Comparison of ENCODE assay signal across 2 cellular contexts in genomic region chr3:105809204-105809893, GRCh38.
A peak's percentile ranks its signal among the peaks of the same experiment; 100 is the strongest.
TF ChIP-seq lines count a peak whose summit lies in the region.

No MANE protein-coding gene starts in this region.

TF ChIP-seq in HepG2, 621 proteins besides CTCF, POLR2A, EP300 and RAD21:
- TF ChIP-seq CREB1 (IDR thresholded peaks at IDR 0.05) (no peak), CREB1 (CRISPR knock-in tag; IDR thresholded peaks at IDR 0.05) (0 out of 2 replicates have a peak, but pooled peaks have one; percentile 3), PAF1 (CRISPR knock-in tag; IDR thresholded peaks at IDR 0.05) (no peak), PPARG (CRISPR knock-in tag; conservative IDR thresholded peaks at IDR 0.05) (peak; percentile 85), GATAD2A (CRISPR knock-in tag; IDR thresholded peaks at IDR 0.05) (peak; percentile 45), NR2F2 (IDR thresholded peaks at IDR 0.05; ENCODE audit: borderline replicate concordance, low read depth) (peak; percentile 41; the same call in 1 of the 2 replicates), ARID5B (CRISPR knock-in tag; IDR thresholded peaks at IDR 0.05) (peak; percentile 59; the same call in 1 of the 2 replicates), GFI1 (CRISPR knock-in tag; IDR thresholded peaks at IDR 0.05; ENCODE audit: borderline replicate concordance) (0 out of 2 replicates have a peak, but pooled peaks have one; percentile 60), SALL1 (CRISPR knock-in tag; IDR thresholded peaks at IDR 0.05) (peak; percentile 39; the same call in 1 of the 2 replicates), FOXA3 (CRISPR knock-in tag; IDR thresholded peaks at IDR 0.05) (peak; percentile 51; the same call in 1 of the 2 replicates), FOXP1 (IDR thresholded peaks at IDR 0.05) (no peak), FOXP1 (CRISPR knock-in tag; IDR thresholded peaks at IDR 0.05) (peak; percentile 48; the same call in 1 of the 2 replicates), SOX13 (IDR thresholded peaks at IDR 0.05) (no peak), SOX13 (CRISPR knock-in tag; conservative IDR thresholded peaks at IDR 0.05 in 1 of 2, IDR thresholded peaks at IDR 0.05 in 1 of 2) (peak in 1 of 2 experiments; percentile 73; a peak in 2 of 4 replicates), AKAP8 (CRISPR knock-in tag; IDR thresholded peaks at IDR 0.05) (no peak), NR2F6 (IDR thresholded peaks at IDR 0.05) (peak; percentile 63), NR2F6 (CRISPR knock-in tag; IDR thresholded peaks at IDR 0.05) (peak; percentile 68), SOX6 (IDR thresholded peaks at IDR 0.05) (no peak), SOX6 (CRISPR knock-in tag; IDR thresholded peaks at IDR 0.05) (peak; percentile 76), SOX5 (CRISPR knock-in tag; IDR thresholded peaks at IDR 0.05; ENCODE audit: borderline replicate concordance) (peak; percentile 76; the same call in 1 of the 2 replicates), TMF1 (CRISPR knock-in tag; IDR thresholded peaks at IDR 0.05; ENCODE audit: low read depth) (no peak), FOXA1 (IDR thresholded peaks at IDR 0.05) (no peak), FOXA1 (CRISPR knock-in tag; IDR thresholded peaks at IDR 0.05) (0 out of 2 replicates have a peak, but pooled peaks have one; percentile 7), ZNF205 (CRISPR knock-in tag; IDR thresholded peaks at IDR 0.05) (no peak), SKIL (CRISPR knock-in tag; IDR thresholded peaks at IDR 0.05; ENCODE audit: borderline replicate concordance) (no peak), HNF4A (CRISPR knock-in tag; IDR thresholded peaks at IDR 0.05) (peak; percentile 25; the same call in 1 of the 2 replicates)

TF ChIP-seq in SK-N-SH treated with all-trans-retinoic acid at 6 μM for 48 hours, 23 proteins besides CTCF, POLR2A, EP300 and RAD21:
- TF ChIP-seq ZNF565 (CRISPR knock-in tag; conservative IDR thresholded peaks at IDR 0.05; ENCODE audit: low read depth) (no peak), TCF4 (CRISPR knock-in tag; IDR thresholded peaks at IDR 0.05; ENCODE audit: borderline replicate concordance) (no peak), PATZ1 (CRISPR knock-in tag; IDR thresholded peaks at IDR 0.05; ENCODE audit: borderline replicate concordance) (no peak), ZNF70 (CRISPR knock-in tag; IDR thresholded peaks at IDR 0.05) (no peak), ZNF8 (CRISPR knock-in tag; IDR thresholded peaks at IDR 0.05) (no peak), RARB (CRISPR knock-in tag; IDR thresholded peaks at IDR 0.05) (no peak), SNAI2 (CRISPR knock-in tag; IDR thresholded peaks at IDR 0.05) (no peak), GLIS3 (CRISPR knock-in tag; IDR thresholded peaks at IDR 0.05) (no peak), POU6F1 (CRISPR knock-in tag; IDR thresholded peaks at IDR 0.05; ENCODE audit: borderline replicate concordance, low read depth) (no peak), OSR1 (CRISPR knock-in tag; IDR thresholded peaks at IDR 0.05) (no peak), ISL1 (CRISPR knock-in tag; IDR thresholded peaks at IDR 0.05) (no peak), ZC3H10 (CRISPR knock-in tag; IDR thresholded peaks at IDR 0.05) (no peak), BACH2 (CRISPR knock-in tag; IDR thresholded peaks at IDR 0.05; ENCODE audit: borderline replicate concordance) (no peak), TSHZ2 (CRISPR knock-in tag; IDR thresholded peaks at IDR 0.05) (no peak), TOX (CRISPR knock-in tag; IDR thresholded peaks at IDR 0.05; ENCODE audit: borderline replicate concordance) (no peak), ARNTL (CRISPR knock-in tag; IDR thresholded peaks at IDR 0.05; ENCODE audit: borderline replicate concordance, low read depth) (no peak), ESRRG (CRISPR knock-in tag; IDR thresholded peaks at IDR 0.05) (no peak), ZFP3 (CRISPR knock-in tag; IDR thresholded peaks at IDR 0.05) (no peak), CSDC2 (CRISPR knock-in tag; IDR thresholded peaks at IDR 0.05) (no peak)
- TF ChIP-seq, protein P1, sequence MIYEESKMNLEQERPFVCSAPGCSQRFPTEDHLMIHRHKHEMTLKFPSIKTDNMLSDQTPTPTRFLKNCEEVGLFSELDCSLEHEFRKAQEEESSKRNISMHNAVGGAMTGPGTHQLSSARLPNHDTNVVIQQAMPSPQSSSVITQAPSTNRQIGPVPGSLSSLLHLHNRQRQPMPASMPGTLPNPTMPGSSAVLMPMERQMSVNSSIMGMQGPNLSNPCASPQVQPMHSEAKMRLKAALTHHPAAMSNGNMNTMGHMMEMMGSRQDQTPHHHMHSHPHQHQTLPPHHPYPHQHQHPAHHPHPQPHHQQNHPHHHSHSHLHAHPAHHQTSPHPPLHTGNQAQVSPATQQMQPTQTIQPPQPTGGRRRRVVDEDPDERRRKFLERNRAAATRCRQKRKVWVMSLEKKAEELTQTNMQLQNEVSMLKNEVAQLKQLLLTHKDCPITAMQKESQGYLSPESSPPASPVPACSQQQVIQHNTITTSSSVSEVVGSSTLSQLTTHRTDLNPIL (CRISPR knock-in tag; IDR thresholded peaks at IDR 0.05; ENCODE audit: low read depth), result no peak
